Comparison of ENCODE assay signal across 1 cellular context in the genomic region with DNA sequence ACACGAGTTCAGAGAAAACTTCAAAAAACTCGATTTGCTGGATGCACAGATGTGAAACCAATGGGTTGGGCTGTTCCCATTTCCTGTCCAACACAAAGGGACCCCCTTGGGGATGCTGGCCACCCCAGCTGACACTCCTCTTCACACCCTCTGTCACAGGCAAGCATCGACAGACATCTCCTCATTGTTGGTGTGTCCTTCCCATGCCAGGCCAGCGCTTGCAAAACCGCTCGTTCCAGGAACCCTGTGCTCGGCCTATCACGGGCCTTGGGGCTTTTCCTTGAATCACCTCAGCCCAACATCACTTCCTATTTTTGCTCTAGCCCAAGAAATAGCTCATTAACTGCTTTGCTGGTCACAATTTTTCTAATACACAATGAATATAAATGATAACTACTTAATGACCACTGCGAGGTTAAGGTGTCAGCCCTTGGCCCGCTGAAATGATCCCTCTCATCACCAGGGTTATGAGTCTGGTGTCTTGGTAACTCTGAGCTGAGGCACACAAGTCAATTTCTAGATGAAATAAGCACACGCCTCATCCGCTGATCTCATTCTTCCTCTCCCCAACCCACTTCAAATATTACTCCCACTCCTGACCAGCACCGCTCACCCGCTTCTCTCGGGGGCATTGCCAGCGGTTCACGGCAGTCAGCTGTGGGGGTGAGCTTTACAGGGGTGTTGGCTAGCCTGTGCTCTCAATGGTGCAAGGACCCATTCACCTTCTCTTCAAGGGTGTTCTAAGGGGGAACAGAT.
TF ChIP-seq lines count a peak whose summit lies in the region.

No MANE protein-coding gene starts in this region.

TF ChIP-seq in GM23338, 12 proteins besides CTCF, POLR2A, EP300 and RAD21 (continued from another document):
- TF ChIP-seq, protein P1, sequence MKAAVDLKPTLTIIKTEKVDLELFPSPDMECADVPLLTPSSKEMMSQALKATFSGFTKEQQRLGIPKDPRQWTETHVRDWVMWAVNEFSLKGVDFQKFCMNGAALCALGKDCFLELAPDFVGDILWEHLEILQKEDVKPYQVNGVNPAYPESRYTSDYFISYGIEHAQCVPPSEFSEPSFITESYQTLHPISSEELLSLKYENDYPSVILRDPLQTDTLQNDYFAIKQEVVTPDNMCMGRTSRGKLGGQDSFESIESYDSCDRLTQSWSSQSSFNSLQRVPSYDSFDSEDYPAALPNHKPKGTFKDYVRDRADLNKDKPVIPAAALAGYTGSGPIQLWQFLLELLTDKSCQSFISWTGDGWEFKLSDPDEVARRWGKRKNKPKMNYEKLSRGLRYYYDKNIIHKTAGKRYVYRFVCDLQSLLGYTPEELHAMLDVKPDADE (IDR thresholded peaks at IDR 0.05) = no peak
- TF ChIP-seq STAT1 (IDR thresholded peaks at IDR 0.05; ENCODE audit: unreplicated experiment) = no peak
- TF ChIP-seq EZH2 (IDR thresholded peaks at IDR 0.05; ENCODE audit: low read depth, unreplicated experiment) = no peak
- TF ChIP-seq CREB1 (CRISPR knock-in tag; IDR thresholded peaks at IDR 0.05; ENCODE audit: low read depth) = no peak
